Comparison of ENCODE assay signal across 27 cellular contexts in the genomic region with DNA sequence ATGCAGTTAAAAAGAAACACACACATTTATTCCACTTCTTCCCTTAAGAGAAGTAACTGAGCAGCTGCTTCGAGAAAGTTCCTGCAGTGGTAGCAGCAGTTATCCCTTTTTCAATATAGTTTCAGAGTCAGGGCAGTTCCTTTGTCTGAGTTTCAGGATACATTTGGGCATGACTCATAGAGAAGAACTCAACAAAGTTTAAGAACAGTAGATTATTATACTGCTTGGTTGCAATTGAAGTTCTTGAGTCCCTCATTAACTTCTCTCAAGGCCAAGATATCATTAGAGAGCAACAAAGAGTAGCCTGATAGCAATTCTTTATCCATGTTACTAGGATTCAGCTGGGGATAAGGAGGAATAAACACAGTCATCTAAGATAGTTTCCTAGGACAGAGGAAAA. TPM values are rescaled to one million over a fixed set of nuclear protein-coding genes. Genes with fewer than 3 reads are reported as not detected.
DNase-seq lines count a peak whose midpoint lies in the region; ATAC-seq and TF ChIP-seq lines count a peak whose summit lies in the region.
"Had no signal": no experiment of that assay in that cellular context is flagged by ENCODE, and none has a peak within 500 bp of the region (broad histone marks: within the 10 kb centered on the region; RNA-seq: fewer than 3 reads in every experiment).

No MANE protein-coding gene starts in this region.

- peak overlapping the region; percentile 18 to 38 for H3K27ac ChIP-seq in right atrium auricular region
- H3K27ac ChIP-seq: lower lobe of right lung, tibial artery had no signal

- H3K36me3 ChIP-seq in right atrium auricular region, result no peaks in the 10 kb centered on the region
- H3K36me3 ChIP-seq: lower lobe of right lung, tibial artery had no signal

- no peaks in the 10 kb centered on the region for H3K9me3 ChIP-seq in right atrium auricular region
- H3K9me3 ChIP-seq: lower lobe of right lung, tibial artery had no signal

- no peak for ATAC-seq in Right ventricle myocardium inferior
- ATAC-seq in GM18858 (IDR thresholded peaks at IDR 0.05; ENCODE audit: unreplicated experiment), result no peak
- ATAC-seq: lower lobe of right lung had no signal

- intact Hi-C loops in Right ventricle myocardium inferior (cut with DNase I), result no loop called here

- no peaks in the 10 kb centered on the region for H3K27me3 ChIP-seq in right atrium auricular region
- H3K27me3 ChIP-seq: tibial artery had no signal

- no peak for TF ChIP-seq CTCF in right atrium auricular region (IDR thresholded peaks at IDR 0.05)

- H3K4me3 ChIP-seq in right atrium auricular region, result no peak overlapping the region
- H3K4me3 ChIP-seq: lower lobe of right lung, tibial artery had no signal

- no peak for DNase-seq in right atrium auricular region (ENCODE audit: low spot score)
- no peak for DNase-seq in Right ventricle myocardium inferior (ENCODE audit: missing footprints)
- peak; percentile 34 for DNase-seq in dedifferentiated amniotic fluid mesenchymal stem cell (ENCODE audit: extremely low spot score)
- peak; percentile 23 for DNase-seq in kidney tubule cell (ENCODE audit: low spot score)
- no peak for DNase-seq in DMS79 treated with DMSO at 0.1 percent for 48 hours (lab: John Stamatoyannopoulos, UW)
- DNase-seq in stimulated activated CD4-positive, alpha-beta T cell treated with anti-CD3 and anti-CD28 coated beads, Interleukin-12 subunit alpha, Interleukin-12 subunit beta, amount 100 ng/mL, for 4 hours, result no peak
- no peak for DNase-seq in 8988T
- DNase-seq: activated B cell treated with CpG ODN at 0.5 μM for 24 hours; activated CD4-positive, alpha-beta T cell treated with anti-CD3 and anti-CD28 coated beads, Interleukin-2, amount 50 U/mL, for 1 hour; activated naive CD4-positive, alpha-beta T cell treated with anti-CD3 and anti-CD28 coated beads, Interleukin-2, amount 50 U/mL, for 16 hours; anterior cingulate cortex; CD4-positive, CD25-positive, alpha-beta regulatory T cell; central memory CD4-positive, alpha-beta T cell; dermis blood vessel endothelial cell; GOT3; head of caudate nucleus; kidney glomerular epithelial cell; lower lobe of right lung; NCI-H1105; NCI-H2029 treated with DMSO at 0.1 percent for 48 hours; NCI-H226; posterior cingulate gyrus; stimulated activated CD4-positive, alpha-beta T cell treated with anti-CD3 and anti-CD28 coated beads, Interleukin-1b, Interleukin-23, amount 100 ng/mL, for 48 hours; stimulated activated CD8-positive, alpha-beta memory T cell treated with anti-CD3 and anti-CD28 coated beads, Interleukin-4, amount 100 ng/mL, for 48 hours; T-helper 1 cell; tibial artery had no signal

- H3K4me1 ChIP-seq in right atrium auricular region, result peaks cover 0 to 18% of the 10 kb centered on the region in 2 donors
- H3K4me1 ChIP-seq: lower lobe of right lung had no signal

RNA-seq across cellular contexts. Expression of a gene that starts 54.4 kb away (rescaled TPM):
- total RNA-seq in right atrium auricular region (10 to 100 TPM; 29.4 to 96.7 TPM), Right ventricle myocardium inferior (56.2 TPM)
- total RNA-seq: activated B cell treated with CpG ODN at 0.5 μM for 24 hours; CD4-positive, CD25-positive, alpha-beta regulatory T cell had no signal

Comparison
In these comparisons a context has a peak if more than half of its experiments do, and no peak if none do; other contexts are left out.
1. DNase-seq: peak in dedifferentiated amniotic fluid mesenchymal stem cell (single experiment) and kidney tubule cell (single experiment); none in right atrium auricular region (single experiment), Right ventricle myocardium inferior (single experiment), DMS79 treated with DMSO at 0.1 percent for 48 hours (single experiment), stimulated activated CD4-positive, alpha-beta T cell treated with anti-CD3 and anti-CD28 coated beads, Interleukin-12 subunit alpha, Interleukin-12 subunit beta, amount 100 ng/mL, for 4 hours (single experiment) and 8988T (single experiment).